ENCODE assay signal across 12 cellular contexts in genomic region chr5:61313960-61314681, GRCh38. TPM values are rescaled to one million over a fixed set of nuclear protein-coding genes. Genes with fewer than 3 reads are reported as not detected.
DNase-seq lines count a peak whose midpoint lies in the region; ATAC-seq and TF ChIP-seq lines count a peak whose summit lies in the region.
"Had no signal": no experiment of that assay in that cellular context is flagged by ENCODE, and none has a peak within 500 bp of the region (broad histone marks: within the 10 kb centered on the region; RNA-seq: fewer than 3 reads in every experiment).

No MANE protein-coding gene starts in this region.

- CTCF ChIA-PET in Panc1 (lab: Charles Lee) = no interaction called here

- no peak overlapping the region for H4K8ac ChIP-seq in mesendoderm (ENCODE audit: low read depth, low read length)

- H3K27ac ChIP-seq in Panc1 (ENCODE audit: low read length) (0 out of 2 replicates have a peak overlapping the region, but pooled peaks have one; percentile 27), mesendoderm (ENCODE audit: low read depth, low read length) (no peak overlapping the region)
- H3K27ac ChIP-seq: body of pancreas, vagina, VCaP had no signal

- no peak overlapping the region for H2BK15ac ChIP-seq in mesendoderm (replicated peaks; ENCODE audit: low read depth)

- H3K27me3 ChIP-seq in Panc1 (ENCODE audit: control insufficient read depth, insufficient read depth, low read length) (no peaks in the 10 kb centered on the region), mesendoderm (ENCODE audit: insufficient read depth, low read length, poor library complexity) (no peaks in the 10 kb centered on the region)
- H3K27me3 ChIP-seq: body of pancreas, vagina had no signal

- no peaks in the 10 kb centered on the region for H3K79me2 ChIP-seq in mesendoderm (ENCODE audit: control insufficient read depth, insufficient read depth, low read length)

- H3K23ac ChIP-seq in mesendoderm (ENCODE audit: low read length) = no peak overlapping the region

- no peak overlapping the region for H3K4me3 ChIP-seq in Panc1 (ENCODE audit: low read depth in 2 of 2, low read length in 2 of 2)
- no peak overlapping the region for H3K4me3 ChIP-seq in mesendoderm (ENCODE audit: low read length)
- H3K4me3 ChIP-seq: body of pancreas, vagina had no signal

- intact Hi-C loops in Panc1 (cut with micrococcal nuclease; ENCODE audit: unreplicated experiment) = no loop called here
- intact Hi-C loops in sciatic nerve (cut with DNase I) = no loop called here

- no peak overlapping the region for H3K18ac ChIP-seq in mesendoderm (ENCODE audit: low read length)

- POLR2A ChIA-PET in Panc1 (lab: Charles Lee) = no interaction called here

- no peak overlapping the region for H2BK120ac ChIP-seq in mesendoderm (ENCODE audit: low read depth, low read length)

- no CpG with 5 or more reads among the region's 1 CpG for WGBS in mesendoderm (ENCODE audit: extremely low coverage, insufficient coverage, low lambda C conversion rate)

- H3K4ac ChIP-seq in mesendoderm (ENCODE audit: low read depth, low read length) = no peak overlapping the region

- H2BK5ac ChIP-seq in mesendoderm (ENCODE audit: low read length) = no peak overlapping the region

- H3K9ac ChIP-seq in mesendoderm (ENCODE audit: low read length) = no peak overlapping the region

- H4K5ac ChIP-seq in mesendoderm (ENCODE audit: low read length) = no peak overlapping the region

- no peak overlapping the region for H3K56ac ChIP-seq in mesendoderm (ENCODE audit: low read length)

- ATAC-seq in Panc1 (peak; percentile 86), esophagus mucosa (peak; percentile 65), sciatic nerve (peak; percentile 57), HG02759 (IDR thresholded peaks at IDR 0.05; ENCODE audit: unreplicated experiment) (no peak), GM21423 (IDR thresholded peaks at IDR 0.05; ENCODE audit: unreplicated experiment) (no peak)
- ATAC-seq: body of pancreas had no signal

- in situ Hi-C loops in Panc1 (cut with HindIII; ENCODE audit: low pct_unique_long_range_greater_than_20kb, low sequenced_read_pairs) = no loop called here

- no peaks in the 10 kb centered on the region for H3K36me3 ChIP-seq in Panc1 (ENCODE audit: control insufficient read depth, insufficient read depth, low read length)
- H3K36me3 ChIP-seq in mesendoderm (ENCODE audit: control insufficient read depth, insufficient read depth, low read length) = no peaks in the 10 kb centered on the region
- H3K36me3 ChIP-seq: vagina had no signal

- no peak overlapping the region for H2AK5ac ChIP-seq in mesendoderm (ENCODE audit: low read length)

- no peak for TF ChIP-seq CTCF in Panc1 (IDR thresholded peaks at IDR 0.05)

- H3K4me1 ChIP-seq in Panc1 (ENCODE audit: control insufficient read depth, insufficient read depth, low read length) (peaks cover 24% of the 10 kb centered on the region), mesendoderm (ENCODE audit: control insufficient read depth, low read depth, low read length) (peaks cover 8% of the 10 kb centered on the region)
- H3K4me1 ChIP-seq: body of pancreas had no signal

- no peaks in the 10 kb centered on the region for H3K79me1 ChIP-seq in mesendoderm (ENCODE audit: low read length)

- peak; percentile 16 for DNase-seq in NK-92 treated with Interleukin-12 subunit alpha and Interleukin-12 subunit beta, amount 100 ng/mL, for 24 hours (lab: John Stamatoyannopoulos, UW)
- DNase-seq in NK-92 (lab: John Stamatoyannopoulos, UW; ENCODE audit: unreplicated experiment) (no peak), Panc1 (ENCODE audit: low read depth, low spot score) (peak; percentile 98), sciatic nerve (ENCODE audit: low spot score) (no peak), mesendoderm (no peak)
- DNase-seq: NCI-H1436 treated with DMSO at 0.1 percent for 48 hours had no signal

- no TSS peak for BruUV-seq in Panc1 (replicated peaks; lab: Mats Ljungman, UMichigan)

- H3K9me3 ChIP-seq in Panc1 (ENCODE audit: control insufficient read depth, insufficient read depth, low read depth, low read length) = no peaks in the 10 kb centered on the region
- H3K9me3 ChIP-seq: body of pancreas, vagina had no signal

- no peak overlapping the region for H3K4me2 ChIP-seq in mesendoderm (ENCODE audit: low read length)

RNA-seq across cellular contexts. Expression of gene ZSWIM6, which starts 17.9 kb away (rescaled TPM):
- total RNA-seq in Panc1 (2021; ENCODE audit: unreplicated experiment) (10.8 TPM), esophagus mucosa (6.3 TPM), sciatic nerve (30.2 TPM)
- 5.0 TPM for polyA plus RNA-seq in Panc1 (2012; ENCODE audit: insufficient read length)
- polyA plus RNA-seq in mesendoderm (2013, experiment 1 of 2) = 8.2 TPM
- polyA plus RNA-seq in mesendoderm (2013, experiment 2 of 2) = 8.1 TPM

Comparison
In these comparisons a context has a peak if more than half of its experiments do, and no peak if none do; other contexts are left out.
1. DNase-seq: peak in NK-92 treated with Interleukin-12 subunit alpha and Interleukin-12 subunit beta, amount 100 ng/mL, for 24 hours (single experiment) and Panc1 (single experiment); none in NK-92 (single experiment), sciatic nerve (single experiment) and mesendoderm (single experiment).
2. ATAC-seq: peak in Panc1 (single experiment), esophagus mucosa (single experiment) and sciatic nerve (single experiment); none in HG02759 (single experiment) and GM21423 (single experiment).